In the genomic region with DNA sequence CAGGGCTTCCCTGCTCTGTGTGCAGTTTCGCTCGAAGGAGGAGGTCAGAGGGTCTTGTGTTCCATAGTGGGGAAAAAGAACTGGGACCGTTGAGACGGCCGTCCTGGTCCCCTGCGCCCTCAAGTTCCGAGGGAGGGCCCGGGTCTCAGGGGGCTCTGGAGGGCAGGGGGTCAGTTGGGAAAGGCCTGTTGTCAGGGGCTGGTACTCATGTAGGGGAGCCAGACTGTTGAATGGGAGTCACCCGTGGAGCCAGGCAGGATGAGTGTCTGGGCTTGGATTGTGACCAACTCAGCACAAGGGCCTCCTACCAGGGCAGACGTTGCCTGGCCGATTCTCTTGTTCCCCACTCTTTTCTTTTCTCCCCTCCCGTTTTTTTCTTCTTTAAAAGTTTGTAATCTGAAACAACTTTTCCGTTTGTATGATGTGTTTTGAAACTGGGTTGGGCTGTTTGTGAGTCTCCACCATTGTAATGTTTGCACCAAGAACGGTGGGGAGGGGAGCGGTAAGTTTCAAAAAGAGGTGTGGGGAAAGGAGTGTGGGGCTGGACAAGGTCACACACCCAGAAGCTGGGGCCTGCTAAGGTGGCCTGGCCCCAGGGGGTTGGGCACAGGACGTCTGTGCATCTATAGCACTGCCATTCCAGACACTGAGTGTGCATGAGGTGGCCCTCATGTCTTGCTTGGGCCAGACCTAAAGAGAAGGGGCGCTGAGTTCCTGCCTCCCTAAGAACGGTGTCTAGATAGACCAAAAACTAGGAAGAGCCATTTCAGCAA, we compare ENCODE assay signal across 8 cellular contexts. TPM values are rescaled to one million over a fixed set of nuclear protein-coding genes. Genes with fewer than 3 reads are reported as not detected.
DNase-seq lines count a peak whose midpoint lies in the region; ATAC-seq, FAIRE-seq and TF ChIP-seq lines count a peak whose summit lies in the region.

No MANE protein-coding gene starts in this region.

- H3K36me3 ChIP-seq in astrocyte (ENCODE audit: insufficient read depth, low read length) = no peaks in the 10 kb centered on the region

- no peak for TF ChIP-seq POLR2A in NB4 (IDR thresholded peaks at IDR 0.05; ENCODE audit: extremely low read depth, insufficient read length)

- H3K4me3 ChIP-seq in GM12865 (ENCODE audit: low read depth, low read length) (peak overlapping the region; percentile 38; the same call in 1 of the 2 replicates), NB4 (ENCODE audit: low read depth, low read length) (peak overlapping the region; percentile 72), astrocyte (ENCODE audit: insufficient read depth, low read depth, low read length) (peak overlapping the region; percentile 80), iPS-11a (ENCODE audit: low read depth, low read length) (peak overlapping the region; percentile 70), skin epidermis (peak overlapping the region; percentile 52 to 87 (median 71))

- no peak for FAIRE-seq in astrocyte (lab: Jason Lieb, UNC)

- H3K27me3 Mint-ChIP-seq in astrocyte (ENCODE audit: low read depth, unreplicated experiment) = no peaks in the 10 kb centered on the region

- H3K9ac ChIP-seq in astrocyte (ENCODE audit: low read length) = peak overlapping the region; percentile 87

- DNase-seq in GM12865 (ENCODE audit: low read depth) (no peak), NB4 (ENCODE audit: low read depth) (peak; percentile 43), astrocyte (ENCODE audit: low read depth) (peak; percentile 57)

- H3K4me2 ChIP-seq in astrocyte (ENCODE audit: low read length) = peak overlapping the region; percentile 96

- H3K27ac ChIP-seq in astrocyte (ENCODE audit: low read depth, low read length) (peak overlapping the region; percentile 48), skin epidermis (peak overlapping the region; percentile 69 to 97 (median 85))

- H3K9me3 Mint-ChIP-seq in astrocyte (ENCODE audit: unreplicated experiment) = no peaks in the 10 kb centered on the region

- no peaks in the 10 kb centered on the region for H3K9me3 ChIP-seq in astrocyte (ENCODE audit: insufficient read depth, low read depth, low read length)

- H3K27ac Mint-ChIP-seq in astrocyte (ENCODE audit: unreplicated experiment) = peak overlapping the region; percentile 89

- H3K4me1 Mint-ChIP-seq in astrocyte (ENCODE audit: low read depth, unreplicated experiment) = peaks cover 7% of the 10 kb centered on the region

- TF ChIP-seq CTCF in GM12865 (IDR thresholded peaks at IDR 0.05; ENCODE audit: insufficient read depth, low read depth, low read length, missing control alignments) (no peak), NB4 (IDR thresholded peaks at IDR 0.05; ENCODE audit: low read depth, low read length) (no peak), astrocyte (IDR thresholded peaks at IDR 0.05; ENCODE audit: insufficient read depth, low read depth, low read length) (no peak)

- H4K20me1 ChIP-seq in astrocyte (ENCODE audit: insufficient read depth, low read length) = peaks cover 22% of the 10 kb centered on the region

- peaks cover 4% of the 10 kb centered on the region for H3K4me1 ChIP-seq in astrocyte (ENCODE audit: insufficient read depth, low read length)

- H3K4me3 Mint-ChIP-seq in astrocyte (ENCODE audit: unreplicated experiment) = peak overlapping the region; percentile 96

- H3K27me3 ChIP-seq in astrocyte (ENCODE audit: insufficient read depth, low read length) = no peaks in the 10 kb centered on the region

- no peaks in the 10 kb centered on the region for H3K36me3 Mint-ChIP-seq in astrocyte (ENCODE audit: low read depth, unreplicated experiment)

- H2AFZ ChIP-seq in astrocyte (ENCODE audit: low read depth, low read length) = peak overlapping the region; percentile 97

- H3K79me2 ChIP-seq in astrocyte (ENCODE audit: insufficient read depth, low read length) = peaks cover 44% of the 10 kb centered on the region

- ATAC-seq in GM21619 (IDR thresholded peaks at IDR 0.05; ENCODE audit: unreplicated experiment) (no peak), GM21526 (IDR thresholded peaks at IDR 0.05; ENCODE audit: low FRiP score, unreplicated experiment) (no peak), GM19397 (IDR thresholded peaks at IDR 0.05; ENCODE audit: unreplicated experiment) (no peak)

RNA-seq across cellular contexts. Expression of gene CMTM7, which starts 1.1 kb away (rescaled TPM):
- 19.7 and 23.9 TPM in 2 replicates for total RNA-seq in astrocyte
